ENCODE assay signal across 10 cellular contexts in the genomic region with DNA sequence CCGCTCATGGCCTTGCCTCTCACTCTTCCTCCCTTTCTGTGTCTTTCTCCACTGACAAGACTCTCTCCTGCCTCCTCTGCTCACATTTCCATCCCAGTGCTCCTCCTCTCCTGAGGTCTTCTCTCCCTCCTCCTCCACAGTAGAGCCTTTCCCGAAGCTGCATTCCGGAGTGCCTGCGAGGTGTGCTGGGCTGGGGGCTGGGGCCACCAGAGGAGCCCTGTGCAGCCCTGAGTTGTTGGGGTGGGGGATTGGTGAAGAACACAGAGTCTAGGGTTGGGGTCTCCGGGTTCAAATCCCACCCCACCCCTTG.
DNase-seq lines count a peak whose midpoint lies in the region; ATAC-seq, FAIRE-seq and TF ChIP-seq lines count a peak whose summit lies in the region.
"Had no signal": no experiment of that assay in that cellular context is flagged by ENCODE, and none has a peak within 500 bp of the region (broad histone marks: within the 10 kb centered on the region; RNA-seq: fewer than 3 reads in every experiment).

No MANE protein-coding gene starts in this region.

- TF ChIP-seq POLR2A in heart left ventricle (IDR thresholded peaks at IDR 0.05), result no peak

- peaks cover 41% of the 10 kb centered on the region for H3K4me1 Mint-ChIP-seq in central memory CD8-positive, alpha-beta T cell
- H3K4me1 Mint-ChIP-seq in naive thymus-derived CD8-positive, alpha-beta T cell, result peaks cover 51 to 94% (median 93%) of the 10 kb centered on the region in 4 donors

- H3K27ac Mint-ChIP-seq in central memory CD8-positive, alpha-beta T cell (ENCODE audit: low read depth), result peak overlapping the region; percentile 5
- H3K27ac Mint-ChIP-seq in naive thymus-derived CD8-positive, alpha-beta T cell, result peak overlapping the region; percentile 32 to 93 (median 86)

- H3K9me3 ChIP-seq in heart left ventricle, result no peaks in the 10 kb centered on the region
- H3K9me3 ChIP-seq in upper lobe of right lung, result no peaks in the 10 kb centered on the region
- no peaks in the 10 kb centered on the region for H3K9me3 ChIP-seq in small intestine (ENCODE audit: control insufficient read depth, low read depth)
- H3K9me3 ChIP-seq: mucosa of descending colon had no signal

- intact Hi-C loops in heart left ventricle (cut with DNase I) (loop anchor here in 4 of 10 donors (2.0 to 5.0 kb wide), 3 partner anchors 47 to 73 kb away; no protein-coding TSS in a partner anchor), cardiac septum (cut with DNase I) (no loop called here), upper lobe of right lung (cut with DNase I) (no loop called here)

- H3K4me3 ChIP-seq in heart left ventricle (no peak overlapping the region), upper lobe of right lung (no peak overlapping the region), small intestine (ENCODE audit: low read depth in 1 of 2, low read length in 2 of 2) (no peak overlapping the region)
- H3K4me3 ChIP-seq: mucosa of descending colon had no signal

- H3K9me3 Mint-ChIP-seq in central memory CD8-positive, alpha-beta T cell, result no peaks in the 10 kb centered on the region
- no peaks in the 10 kb centered on the region for H3K9me3 Mint-ChIP-seq in naive thymus-derived CD8-positive, alpha-beta T cell

- no peaks in the 10 kb centered on the region for H3K36me3 Mint-ChIP-seq in central memory CD8-positive, alpha-beta T cell (ENCODE audit: insufficient read depth)
- peaks cover 0 to 8% (median 0%) of the 10 kb centered on the region in 3 donors for H3K36me3 Mint-ChIP-seq in naive thymus-derived CD8-positive, alpha-beta T cell

- H3K27me3 Mint-ChIP-seq in central memory CD8-positive, alpha-beta T cell, result no peaks in the 10 kb centered on the region
- no peaks in the 10 kb centered on the region for H3K27me3 Mint-ChIP-seq in naive thymus-derived CD8-positive, alpha-beta T cell

- peaks cover 0 to 32% (median 21%) of the 10 kb centered on the region in 9 donors for H3K36me3 ChIP-seq in heart left ventricle
- peaks cover 11% of the 10 kb centered on the region for H3K36me3 ChIP-seq in upper lobe of right lung
- peaks cover 2% of the 10 kb centered on the region in 2 donors for H3K36me3 ChIP-seq in small intestine (ENCODE audit: control insufficient read depth in 2 of 2, insufficient read depth in 2 of 2, low read length in 2 of 2)

- H3K4me3 Mint-ChIP-seq in central memory CD8-positive, alpha-beta T cell, result no peak overlapping the region
- peak overlapping the region; percentile 19 to 81 (median 60) for H3K4me3 Mint-ChIP-seq in naive thymus-derived CD8-positive, alpha-beta T cell

- POLR2A ChIA-PET in naive thymus-derived CD8-positive, alpha-beta T cell (lab: Charles Lee), result no interaction called here

- peaks cover 59 to 100% (median 97%) of the 10 kb centered on the region in 12 donors for H3K4me1 ChIP-seq in heart left ventricle
- peaks cover 83% of the 10 kb centered on the region for H3K4me1 ChIP-seq in upper lobe of right lung
- H3K4me1 ChIP-seq in small intestine (ENCODE audit: control insufficient read depth in 2 of 2, insufficient read depth in 1 of 2, low read depth in 1 of 2, low read length in 1 of 2), result peaks cover 4 to 11% of the 10 kb centered on the region in 2 donors

- ATAC-seq in heart left ventricle (no peak), upper lobe of right lung (no peak)
- no peak for ATAC-seq in central memory CD8-positive, alpha-beta T cell (replicated peaks; ENCODE audit: extremely low read depth, poor library complexity, severe bottlenecking)
- ATAC-seq in naive thymus-derived CD8-positive, alpha-beta T cell, result no peak
- ATAC-seq: mucosa of descending colon had no signal

- H3K27ac ChIP-seq in heart left ventricle, result peak overlapping the region; percentile 88 to 98 (median 94)
- peak overlapping the region; percentile 92 for H3K27ac ChIP-seq in upper lobe of right lung
- H3K27ac ChIP-seq in small intestine (ENCODE audit: low read depth in 1 of 2, low read length in 1 of 2), result no peak overlapping the region

- 65 to 76% (median 74%) methylated on average over 5 of the region's 5 CpGs for WGBS in heart left ventricle, 4 donors
- WGBS in small intestine, 3 donors, result 82 to 86% (median 82%) methylated on average over 5 of the region's 5 CpGs

- DNase-seq in heart left ventricle (no peak), cardiac septum (ENCODE audit: low spot score) (no peak), upper lobe of right lung (no peak), NCI-H1048 (lab: John Stamatoyannopoulos, UW) (no peak), small intestine (no peak), NCI-H82 (lab: John Stamatoyannopoulos, UW) (no peak)
- DNase-seq in central memory CD8-positive, alpha-beta T cell (ENCODE audit: low spot score in 2 of 2), result no peak
- no peak for DNase-seq in naive thymus-derived CD8-positive, alpha-beta T cell
- DNase-seq: mucosa of descending colon had no signal

- TF ChIP-seq CTCF in heart left ventricle (IDR thresholded peaks at IDR 0.05), result no peak
- TF ChIP-seq CTCF in upper lobe of right lung (IDR thresholded peaks at IDR 0.05), result no peak

- no peak for FAIRE-seq in small intestine (lab: Jason Lieb, UNC)
- FAIRE-seq: frontal cortex had no signal

- H3K27me3 ChIP-seq in heart left ventricle, result no peaks in the 10 kb centered on the region
- H3K27me3 ChIP-seq in upper lobe of right lung, result no peaks in the 10 kb centered on the region
- H3K27me3 ChIP-seq in small intestine (ENCODE audit: control insufficient read depth in 2 of 2, insufficient read depth in 2 of 2, low read length in 2 of 2), result no peaks in the 10 kb centered on the region

Comparison
In these comparisons a context has a peak if more than half of its experiments do, and no peak if none do; other contexts are left out.
1. H3K27ac ChIP-seq: peak in heart left ventricle (12 of 12) and upper lobe of right lung (single experiment); none in small intestine (0 of 2).